In genomic region chr10:60281331-60281730, GRCh38 we compare ENCODE assay signal across 21 cellular contexts.
A peak's percentile ranks its signal among the peaks of the same experiment; 100 is the strongest.
DNase-seq lines count a peak whose midpoint lies in the region; ATAC-seq and TF ChIP-seq lines count a peak whose summit lies in the region.
"Had no signal": no experiment of that assay in that cellular context is flagged by ENCODE, and none has a peak within 500 bp of the region (broad histone marks: within the 10 kb centered on the region; RNA-seq: fewer than 3 reads in every experiment).

No MANE protein-coding gene starts in this region.

- in situ Hi-C loops in ACHN (cut with HindIII; ENCODE audit: low pct_ligation_motif_present, low pct_unique_long_range_greater_than_20kb, low sequenced_read_pairs): no loop called here

- H2BK12ac ChIP-seq in mesenchymal stem cell (ENCODE audit: low read length in 2 of 2): no peak overlapping the region

- H3K27me3 ChIP-seq in dorsolateral prefrontal cortex (no peaks in the 10 kb centered on the region), mesenchymal stem cell (ENCODE audit: control insufficient read depth in 1 of 2, insufficient read depth in 1 of 2, low read length in 2 of 2) (no peaks in the 10 kb centered on the region)

- 40% methylated on average over 1 of the region's 1 CpG for WGBS in mesenchymal stem cell

- peaks cover 0 to 3% of the 10 kb centered on the region in 2 experiments for H3K36me3 ChIP-seq in mesenchymal stem cell (ENCODE audit: control insufficient read depth in 1 of 2, insufficient read depth in 2 of 2, low read depth in 1 of 2, low read length in 2 of 2)
- H3K36me3 ChIP-seq: prostate gland, WERI-Rb-1 had no signal

- DNase-seq in ACHN (peak; percentile 42), MV-4-11 (lab: John Stamatoyannopoulos, UW) (peak; percentile 28), dorsolateral prefrontal cortex (no peak), mesenchymal stem cell (peak; percentile 83), epidermal melanocyte (ENCODE audit: insufficient read length, low spot score) (no peak), NOMO-1 treated with dmso at 0.1 percent for 144 hours (lab: John Stamatoyannopoulos, UW; ENCODE audit: unreplicated experiment) (no peak)
- no peak for DNase-seq in activated naive CD8-positive, alpha-beta T cell treated with anti-CD3 and anti-CD28 coated beads, Interleukin-2, amount 50 U/mL, for 24 hours
- DNase-seq: activated CD4-positive, alpha-beta T cell treated with anti-CD3 and anti-CD28 coated beads, Interleukin-2, amount 50 U/mL, for 4 hours; activated naive CD4-positive, alpha-beta T cell treated with Interleukin-2 at 50 U/mL for 16 hours; CD8-positive, alpha-beta T cell; DMS79 treated with DMSO at 0.1 percent for 48 hours; immature natural killer cell; MM.1S; NCI-H187; stimulated activated CD4-positive, alpha-beta T cell treated with anti-CD3 and anti-CD28 coated beads, Interleukin-12 subunit alpha, Interleukin-12 subunit beta, amount 100 ng/mL, for 4 hours; WERI-Rb-1 had no signal

- H3K4me2 ChIP-seq in mesenchymal stem cell (ENCODE audit: low read length, poor library complexity, severe bottlenecking): no peak overlapping the region

- H3K23ac ChIP-seq in mesenchymal stem cell (ENCODE audit: low read length in 2 of 2): no peak overlapping the region

- H3K4me3 Mint-ChIP-seq in activated naive CD8-positive, alpha-beta T cell treated with anti-CD3 and anti-CD28 coated beads, Interleukin-2, amount 50 U/mL, for 24 hours: no peak overlapping the region
- H3K4me3 Mint-ChIP-seq: CD8-positive, alpha-beta T cell; immature natural killer cell; memory B cell; stimulated activated effector memory CD8-positive, alpha-beta T cell treated with anti-CD3 and anti-CD28 coated beads, Interleukin-12 subunit alpha, Interleukin-12 subunit beta, amount 100 ng/mL, for 72 hours had no signal

- H3K9ac ChIP-seq in mesenchymal stem cell (ENCODE audit: low read length): no peak overlapping the region

- no peak overlapping the region for H2BK5ac ChIP-seq in mesenchymal stem cell (ENCODE audit: low read depth, low read length, poor library complexity, severe bottlenecking)

- no peaks in the 10 kb centered on the region for H3K4me1 Mint-ChIP-seq in activated naive CD8-positive, alpha-beta T cell treated with anti-CD3 and anti-CD28 coated beads, Interleukin-2, amount 50 U/mL, for 24 hours
- H3K4me1 Mint-ChIP-seq: immature natural killer cell; stimulated activated effector memory CD8-positive, alpha-beta T cell treated with anti-CD3 and anti-CD28 coated beads, Interleukin-12 subunit alpha, Interleukin-12 subunit beta, amount 100 ng/mL, for 72 hours had no signal

- H3K4me3 ChIP-seq in dorsolateral prefrontal cortex (no peak overlapping the region), mesenchymal stem cell (ENCODE audit: insufficient read depth in 1 of 2, low read depth in 1 of 2, low read length in 2 of 2) (no peak overlapping the region)
- H3K4me3 ChIP-seq: prostate gland had no signal

- no peak overlapping the region for H2AFZ ChIP-seq in mesenchymal stem cell (ENCODE audit: low read depth, low read length)

- peak overlapping the region in 40 of 59 donors; percentile 2 to 60 (median 25) for H3K27ac ChIP-seq in dorsolateral prefrontal cortex
- peak overlapping the region; percentile 71 for H3K27ac ChIP-seq in mesenchymal stem cell (ENCODE audit: low read length, poor library complexity, severe bottlenecking)
- H3K27ac ChIP-seq: prostate gland, WERI-Rb-1 had no signal

- no peak overlapping the region for H3K14ac ChIP-seq in mesenchymal stem cell (ENCODE audit: low read length in 2 of 2)

- TF ChIP-seq CTCF in dorsolateral prefrontal cortex (IDR thresholded peaks at IDR 0.05 in 54 of 56, conservative IDR thresholded peaks at IDR 0.05 in 2 of 56; ENCODE audit: low read depth in 1 of 56, partially characterized antibody in 56 of 56): no peak

- ATAC-seq in GM19455 (IDR thresholded peaks at IDR 0.05; ENCODE audit: unreplicated experiment): no peak
- no peak for ATAC-seq in activated naive CD8-positive, alpha-beta T cell treated with anti-CD3 and anti-CD28 coated beads, Interleukin-2, amount 50 U/mL, for 24 hours
- ATAC-seq: CD8-positive, alpha-beta T cell; HepG2; stimulated activated effector memory CD8-positive, alpha-beta T cell treated with anti-CD3 and anti-CD28 coated beads, Interleukin-12 subunit alpha, Interleukin-12 subunit beta, amount 100 ng/mL, for 72 hours had no signal

- H3K9me3 Mint-ChIP-seq in activated naive CD8-positive, alpha-beta T cell treated with anti-CD3 and anti-CD28 coated beads, Interleukin-2, amount 50 U/mL, for 24 hours: no peaks in the 10 kb centered on the region
- H3K9me3 Mint-ChIP-seq: CD8-positive, alpha-beta T cell; immature natural killer cell; stimulated activated effector memory CD8-positive, alpha-beta T cell treated with anti-CD3 and anti-CD28 coated beads, Interleukin-12 subunit alpha, Interleukin-12 subunit beta, amount 100 ng/mL, for 72 hours had no signal

- no peak overlapping the region for H2BK15ac ChIP-seq in mesenchymal stem cell (ENCODE audit: low read depth, poor library complexity, severe bottlenecking)

- no peak overlapping the region for H3K4ac ChIP-seq in mesenchymal stem cell (ENCODE audit: low read depth in 1 of 2, low read length in 2 of 2)

- no peak overlapping the region for H4K91ac ChIP-seq in mesenchymal stem cell (ENCODE audit: low read length)

- peaks cover 8% of the 10 kb centered on the region for H3K79me1 ChIP-seq in mesenchymal stem cell (replicated peaks; ENCODE audit: low read length, poor library complexity, severe bottlenecking)

- intact Hi-C loops in dorsolateral prefrontal cortex (cut with DNase I): no loop called here

- no peaks in the 10 kb centered on the region for H3K36me3 Mint-ChIP-seq in activated naive CD8-positive, alpha-beta T cell treated with anti-CD3 and anti-CD28 coated beads, Interleukin-2, amount 50 U/mL, for 24 hours (ENCODE audit: low read depth)

- H3K27ac Mint-ChIP-seq in activated naive CD8-positive, alpha-beta T cell treated with anti-CD3 and anti-CD28 coated beads, Interleukin-2, amount 50 U/mL, for 24 hours: no peak overlapping the region
- H3K27ac Mint-ChIP-seq: CD8-positive, alpha-beta T cell; immature natural killer cell; memory B cell; stimulated activated effector memory CD8-positive, alpha-beta T cell treated with anti-CD3 and anti-CD28 coated beads, Interleukin-12 subunit alpha, Interleukin-12 subunit beta, amount 100 ng/mL, for 72 hours had no signal

- peaks cover 3% of the 10 kb centered on the region for H3K27me3 Mint-ChIP-seq in activated naive CD8-positive, alpha-beta T cell treated with anti-CD3 and anti-CD28 coated beads, Interleukin-2, amount 50 U/mL, for 24 hours
- H3K27me3 Mint-ChIP-seq: memory B cell had no signal

- no peaks in the 10 kb centered on the region for H3K9me3 ChIP-seq in mesenchymal stem cell (ENCODE audit: control insufficient read depth, low read length)
- H3K9me3 ChIP-seq: prostate gland had no signal

- peak overlapping the region; percentile 69 for H2AK5ac ChIP-seq in mesenchymal stem cell (ENCODE audit: low read length, severe bottlenecking)

- no peak overlapping the region for H3K18ac ChIP-seq in mesenchymal stem cell (ENCODE audit: low read depth in 1 of 2, low read length in 2 of 2)

- no peak overlapping the region for H4K8ac ChIP-seq in mesenchymal stem cell (ENCODE audit: low read length)

- H2BK120ac ChIP-seq in mesenchymal stem cell (ENCODE audit: low read depth, low read length): no peak overlapping the region

- H3K4me1 ChIP-seq in mesenchymal stem cell (ENCODE audit: control insufficient read depth, insufficient read depth, low read depth, low read length): peaks cover 2% of the 10 kb centered on the region
- H3K4me1 ChIP-seq: prostate gland had no signal

Comparison
In these comparisons a context has a peak if more than half of its experiments do, and no peak if none do; other contexts are left out.
1. DNase-seq: peak in ACHN (single experiment), MV-4-11 (single experiment) and mesenchymal stem cell (single experiment); none in dorsolateral prefrontal cortex (0 of 10), activated naive CD8-positive, alpha-beta T cell treated with anti-CD3 and anti-CD28 coated beads, Interleukin-2, amount 50 U/mL, for 24 hours (single experiment), epidermal melanocyte (single experiment) and NOMO-1 treated with dmso at 0.1 percent for 144 hours (single experiment).